ENCODE assay signal across 1 cellular context in genomic region chr4:75800972-75801371, GRCh38.
TF ChIP-seq lines count a peak whose summit lies in the region.

No MANE protein-coding gene starts in this region.

TF ChIP-seq in IMR-90, 13 proteins besides CTCF, POLR2A, EP300 and RAD21:
- TF ChIP-seq BHLHE40 (IDR thresholded peaks at IDR 0.05; ENCODE audit: low read depth, low read length) (no peak), NFE2L2 (IDR thresholded peaks at IDR 0.05; ENCODE audit: low read depth, low read length) (no peak), CHD1 (IDR thresholded peaks at IDR 0.05; ENCODE audit: low read depth, low read length) (no peak), FOS (IDR thresholded peaks at IDR 0.05; ENCODE audit: low read depth, low read length) (no peak), RFX5 (IDR thresholded peaks at IDR 0.05; ENCODE audit: low read depth, low read length) (no peak), ELK1 (IDR thresholded peaks at IDR 0.05; ENCODE audit: borderline replicate concordance, low read depth, low read length) (no peak), MXI1 (IDR thresholded peaks at IDR 0.05; ENCODE audit: borderline replicate concordance, low read depth, low read length) (no peak), MAZ (IDR thresholded peaks at IDR 0.05; ENCODE audit: borderline replicate concordance, low read depth, low read length) (no peak), SMC3 (IDR thresholded peaks at IDR 0.05; ENCODE audit: low read depth, low read length) (no peak), MAFK (IDR thresholded peaks at IDR 0.05; ENCODE audit: low read depth, low read length) (no peak), RCOR1 (IDR thresholded peaks at IDR 0.05; ENCODE audit: insufficient replicate concordance, low read length) (no peak), CEBPB (IDR thresholded peaks at IDR 0.05; ENCODE audit: low read depth, low read length) (no peak)
- TF ChIP-seq, protein P1, sequence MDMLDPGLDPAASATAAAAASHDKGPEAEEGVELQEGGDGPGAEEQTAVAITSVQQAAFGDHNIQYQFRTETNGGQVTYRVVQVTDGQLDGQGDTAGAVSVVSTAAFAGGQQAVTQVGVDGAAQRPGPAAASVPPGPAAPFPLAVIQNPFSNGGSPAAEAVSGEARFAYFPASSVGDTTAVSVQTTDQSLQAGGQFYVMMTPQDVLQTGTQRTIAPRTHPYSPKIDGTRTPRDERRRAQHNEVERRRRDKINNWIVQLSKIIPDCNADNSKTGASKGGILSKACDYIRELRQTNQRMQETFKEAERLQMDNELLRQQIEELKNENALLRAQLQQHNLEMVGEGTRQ (IDR thresholded peaks at IDR 0.05; ENCODE audit: low read depth, low read length), result no peak
TF ChIP-seq in IMR-90: peak in this region for 0.
